In genomic region chr3:195770081-195770840, GRCh38 we compare ENCODE assay signal across 30 cellular contexts. TPM values are rescaled to one million over a fixed set of nuclear protein-coding genes. Genes with fewer than 3 reads are reported as not detected.
DNase-seq lines count a peak whose midpoint lies in the region; ATAC-seq and TF ChIP-seq lines count a peak whose summit lies in the region.
"Had no signal": no experiment of that assay in that cellular context is flagged by ENCODE, and none has a peak within 500 bp of the region (broad histone marks: within the 10 kb centered on the region; RNA-seq: fewer than 3 reads in every experiment).

No MANE protein-coding gene starts in this region.

- H3K27me3 Mint-ChIP-seq in activated naive CD4-positive, alpha-beta T cell treated with anti-CD3 and anti-CD28 coated beads, Interleukin-2, amount 10 ng/mL, durations not matched to agents 7 days and 5 days: peaks cover 10% of the 10 kb centered on the region
- H3K27me3 Mint-ChIP-seq in stimulated activated naive B cell treated with anti-CD40 and anti-IgM and Interleukin-4, amounts not matched to agents 10 μg/mL and 1 μg/mL and 100 μg/mL, for 72 hours: peaks cover 10 to 14% of the 10 kb centered on the region in 2 donors
- H3K27me3 Mint-ChIP-seq: activated CD4-positive, alpha-beta T cell treated with anti-CD3 and anti-CD28 coated beads, Interleukin-2, amount 10 ng/mL, durations not matched to agents 7 days and 5 days had no signal

- H3K27ac ChIP-seq in Karpas-422 (ENCODE audit: low read length): no peak overlapping the region
- H3K27ac ChIP-seq: breast epithelium, colonic mucosa, psoas muscle, RWPE1, skin epidermis, suprapubic skin, uterus had no signal

- peak; percentile 8 for DNase-seq in activated naive CD4-positive, alpha-beta T cell treated with anti-CD3 and anti-CD28 coated beads, Interleukin-2, amount 10 ng/mL, durations not matched to agents 7 days and 5 days
- no peak for DNase-seq in activated naive CD4-positive, alpha-beta T cell (lab: John Stamatoyannopoulos, UW)
- peak; percentile 49 for DNase-seq in Karpas-422
- peak; percentile 14 for DNase-seq in epidermal melanocyte (ENCODE audit: insufficient read length, low spot score)
- DNase-seq in stimulated activated naive B cell treated with anti-CD40 and anti-IgM and Interleukin-4, amounts not matched to agents 10 μg/mL and 1 μg/mL and 100 μg/mL, for 72 hours: no peak
- no peak for DNase-seq in HuH-7 (ENCODE audit: low spot score)
- no peak for DNase-seq in foreskin fibroblast
- no peak for DNase-seq in NCI-H774 (lab: John Stamatoyannopoulos, UW)
- DNase-seq: activated CD4-positive, alpha-beta T cell treated with anti-CD3 and anti-CD28 coated beads, Interleukin-2, amount 10 ng/mL, durations not matched to agents 7 days and 5 days; activated CD8-positive, alpha-beta memory T cell treated with anti-CD3 and anti-CD28 coated beads, Interleukin-2, amount 50 U/mL, for 4 hours; activated effector memory CD4-positive, alpha-beta T cell treated with Interleukin-2 at 50 U/mL for 16 hours; amniotic stem cell; BE2C; colonic mucosa; DMS79 treated with DMSO at 0.1 percent for 48 hours; MM.1S; NCI-H1694 treated with DMSO at 0.1 percent for 48 hours; NCI-H526; psoas muscle; stimulated activated CD4-positive, alpha-beta T cell treated with anti-CD3 and anti-CD28 coated beads, Interleukin-1b, Interleukin-23, amount 100 ng/mL, for 48 hours had no signal

- no peak overlapping the region for H3K4me3 Mint-ChIP-seq in activated naive CD4-positive, alpha-beta T cell treated with anti-CD3 and anti-CD28 coated beads, Interleukin-2, amount 10 ng/mL, durations not matched to agents 7 days and 5 days
- no peak overlapping the region for H3K4me3 Mint-ChIP-seq in stimulated activated naive B cell treated with anti-CD40 and anti-IgM and Interleukin-4, amounts not matched to agents 10 μg/mL and 1 μg/mL and 100 μg/mL, for 72 hours
- H3K4me3 Mint-ChIP-seq: activated CD4-positive, alpha-beta T cell treated with anti-CD3 and anti-CD28 coated beads, Interleukin-2, amount 10 ng/mL, durations not matched to agents 7 days and 5 days; T-helper 2 cell treated with Interferon-gamma antibody and Interleukin-4, amounts not matched to agents 5 μg/mL and 100 μg/mL, for 36 hours had no signal

- CTCF ChIA-PET in activated naive CD4-positive, alpha-beta T cell treated with anti-CD3 and anti-CD28 coated beads, Interleukin-2, amount 10 ng/mL, durations not matched to agents 7 days and 5 days (lab: Charles Lee): interaction anchor here (1.2 kb wide), 1 partner anchor 11 kb away, joined by 3 read pairs; no protein-coding TSS in a partner anchor

- H3K9me3 ChIP-seq in Karpas-422 (ENCODE audit: low read length): no peaks in the 10 kb centered on the region
- H3K9me3 ChIP-seq: BE2C, breast epithelium, colonic mucosa, psoas muscle, suprapubic skin, uterus had no signal

- H3K36me3 Mint-ChIP-seq in activated naive CD4-positive, alpha-beta T cell treated with anti-CD3 and anti-CD28 coated beads, Interleukin-2, amount 10 ng/mL, durations not matched to agents 7 days and 5 days: no peaks in the 10 kb centered on the region
- H3K36me3 Mint-ChIP-seq in stimulated activated naive B cell treated with anti-CD40 and anti-IgM and Interleukin-4, amounts not matched to agents 10 μg/mL and 1 μg/mL and 100 μg/mL, for 72 hours: no peaks in the 10 kb centered on the region

- H4K20me1 ChIP-seq in Karpas-422 (ENCODE audit: insufficient read depth, low read depth, low read length): no peaks in the 10 kb centered on the region

- H3K27me3 ChIP-seq in Karpas-422 (ENCODE audit: low read length): no peaks in the 10 kb centered on the region
- H3K27me3 ChIP-seq: BE2C, breast epithelium, colonic mucosa, uterus had no signal

- H3K9me2 ChIP-seq in Karpas-422 (replicated peaks; ENCODE audit: insufficient read depth, low read length): no peaks in the 10 kb centered on the region

- H3K4me2 ChIP-seq in Karpas-422 (ENCODE audit: low read depth, low read length, poor library complexity, severe bottlenecking): no peak overlapping the region

- H3K4me1 ChIP-seq in Karpas-422 (ENCODE audit: low read length): no peaks in the 10 kb centered on the region
- H3K4me1 ChIP-seq: BE2C, breast epithelium, colonic mucosa, psoas muscle, suprapubic skin, uterus had no signal

- no peak overlapping the region for H2AFZ ChIP-seq in Karpas-422 (ENCODE audit: low read length)

- H3K36me3 ChIP-seq in Karpas-422 (ENCODE audit: insufficient read depth, low read length): no peaks in the 10 kb centered on the region
- H3K36me3 ChIP-seq: BE2C, breast epithelium, colonic mucosa, suprapubic skin, uterus had no signal

- no peaks in the 10 kb centered on the region for H3K79me2 ChIP-seq in Karpas-422 (ENCODE audit: low read length)

- H3K9ac ChIP-seq in Karpas-422 (ENCODE audit: low read length): no peak overlapping the region

- H3K9me3 Mint-ChIP-seq in activated naive CD4-positive, alpha-beta T cell treated with anti-CD3 and anti-CD28 coated beads, Interleukin-2, amount 10 ng/mL, durations not matched to agents 7 days and 5 days: peaks cover 5% of the 10 kb centered on the region
- H3K9me3 Mint-ChIP-seq in stimulated activated naive B cell treated with anti-CD40 and anti-IgM and Interleukin-4, amounts not matched to agents 10 μg/mL and 1 μg/mL and 100 μg/mL, for 72 hours: peaks cover 1 to 4% of the 10 kb centered on the region in 2 donors

- no peak overlapping the region for H3K27ac Mint-ChIP-seq in activated naive CD4-positive, alpha-beta T cell treated with anti-CD3 and anti-CD28 coated beads, Interleukin-2, amount 10 ng/mL, durations not matched to agents 7 days and 5 days
- H3K27ac Mint-ChIP-seq in stimulated activated naive B cell treated with anti-CD40 and anti-IgM and Interleukin-4, amounts not matched to agents 10 μg/mL and 1 μg/mL and 100 μg/mL, for 72 hours: no peak overlapping the region
- H3K27ac Mint-ChIP-seq: activated CD4-positive, alpha-beta T cell treated with anti-CD3 and anti-CD28 coated beads, Interleukin-2, amount 10 ng/mL, durations not matched to agents 7 days and 5 days; T-helper 2 cell treated with Interferon-gamma antibody and Interleukin-4, amounts not matched to agents 5 μg/mL and 100 μg/mL, for 36 hours had no signal

- no peaks in the 10 kb centered on the region for H3K4me1 Mint-ChIP-seq in activated naive CD4-positive, alpha-beta T cell treated with anti-CD3 and anti-CD28 coated beads, Interleukin-2, amount 10 ng/mL, durations not matched to agents 7 days and 5 days
- H3K4me1 Mint-ChIP-seq in stimulated activated naive B cell treated with anti-CD40 and anti-IgM and Interleukin-4, amounts not matched to agents 10 μg/mL and 1 μg/mL and 100 μg/mL, for 72 hours: no peaks in the 10 kb centered on the region
- H3K4me1 Mint-ChIP-seq: activated CD4-positive, alpha-beta T cell treated with anti-CD3 and anti-CD28 coated beads, Interleukin-2, amount 10 ng/mL, durations not matched to agents 7 days and 5 days had no signal

- no peak for TF ChIP-seq CTCF in foreskin fibroblast (IDR thresholded peaks at IDR 0.05; ENCODE audit: low read depth, low read length)

- peak; percentile 51 to 57 for ATAC-seq in stimulated activated naive B cell treated with anti-CD40 and anti-IgM and Interleukin-4, amounts not matched to agents 10 μg/mL and 1 μg/mL and 100 μg/mL, for 72 hours (replicated peaks)
- ATAC-seq: GM12878, K562, psoas muscle had no signal

- H3K4me3 ChIP-seq in Karpas-422 (ENCODE audit: low read length) (no peak overlapping the region), foreskin fibroblast (ENCODE audit: low read depth in 1 of 2, low read length in 2 of 2) (no peak overlapping the region)
- H3K4me3 ChIP-seq: breast epithelium, colonic mucosa, GM12878, K562, lung, psoas muscle, skin epidermis, suprapubic skin, uterus had no signal

RNA-seq across cellular contexts. Expression of gene MUC4, which starts 41.5 kb away (rescaled TPM):
- not detected in 2 replicates for total RNA-seq in Karpas-422 (2014; rRNA removed; shearing (Covaris generic); ENCODE audit: low replicate concordance)
- total RNA-seq: fibroblast of lung, suprapubic skin had no signal

RNA-seq across cellular contexts. Expression of gene MUC20, which starts 49.5 kb away (rescaled TPM):
- 0.22 and 1.6 TPM in 2 replicates for total RNA-seq in Karpas-422 (2014; rRNA removed; shearing (Covaris generic); ENCODE audit: low replicate concordance)

Comparison
In these comparisons a context has a peak if more than half of its experiments do, and no peak if none do; other contexts are left out.
1. DNase-seq: peak in activated naive CD4-positive, alpha-beta T cell treated with anti-CD3 and anti-CD28 coated beads, Interleukin-2, amount 10 ng/mL, durations not matched to agents 7 days and 5 days (single experiment), Karpas-422 (single experiment) and epidermal melanocyte (single experiment); none in activated naive CD4-positive, alpha-beta T cell (0 of 4), stimulated activated naive B cell treated with anti-CD40 and anti-IgM and Interleukin-4, amounts not matched to agents 10 μg/mL and 1 μg/mL and 100 μg/mL, for 72 hours (single experiment), HuH-7 (single experiment), foreskin fibroblast (0 of 2) and NCI-H774 (single experiment).